Comparison of ENCODE assay signal across 8 cellular contexts in the genomic region with DNA sequence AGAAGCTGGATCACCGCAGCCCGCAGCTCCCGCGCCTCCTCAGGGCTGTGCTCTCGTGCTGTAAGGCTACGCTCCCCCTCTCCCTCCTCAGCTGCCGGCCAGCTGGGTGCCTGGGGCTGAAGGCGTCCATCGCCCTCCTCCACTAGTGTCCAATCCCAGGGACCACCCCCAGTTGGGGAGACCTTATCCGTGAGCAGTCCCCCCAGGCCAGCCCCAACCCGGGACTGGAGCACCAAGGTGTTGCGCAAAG. TPM values are rescaled to one million over a fixed set of nuclear protein-coding genes. Genes with fewer than 3 reads are reported as not detected.
DNase-seq lines count a peak whose midpoint lies in the region; ATAC-seq, FAIRE-seq and TF ChIP-seq lines count a peak whose summit lies in the region.

No MANE protein-coding gene starts in this region.

- H3K4me1 ChIP-seq in OCI-LY1 (ENCODE audit: insufficient read depth, low read length, severe bottlenecking): peaks cover 6% of the 10 kb centered on the region
- H3K4me1 ChIP-seq in ovary (ENCODE audit: insufficient read depth): peaks cover 9% of the 10 kb centered on the region

- intact Hi-C loops in CD4-positive, alpha-beta T cell (cut with DNase I, micrococcal nuclease): no loop called here
- intact Hi-C loops in ovary (cut with DNase I): loop anchor here in 1 of 4 donors (5.0 kb wide), 1 partner anchor 33 kb away; no protein-coding TSS in a partner anchor

- H3K4me3 ChIP-seq in OCI-LY1 (ENCODE audit: low read depth, low read length, poor library complexity, severe bottlenecking) (peak overlapping the region; percentile 84), ovary (peak overlapping the region; percentile 56)

- WGBS in ovary, 3 donors: 72 to 86% (median 84%) methylated on average over 12 of the region's 12 CpGs

- peak overlapping the region; percentile 56 for H3K27ac Mint-ChIP-seq in CD4-positive, alpha-beta T cell
- H3K27ac Mint-ChIP-seq in endothelial cell (ENCODE audit: unreplicated experiment): no peak overlapping the region

- H4K20me1 ChIP-seq in OCI-LY1 (ENCODE audit: insufficient read depth, low read length): no peaks in the 10 kb centered on the region

- no peak for DNase-seq in CD4-positive, alpha-beta T cell
- DNase-seq in epidermal melanocyte (ENCODE audit: insufficient read length, low spot score): peak; percentile 21
- peak in 1 of 5 donors; percentile 31 for DNase-seq in ovary
- DNase-seq in endothelial cell (ENCODE audit: low spot score): no peak
- DNase-seq in frontal cortex (ENCODE audit: low spot score in 2 of 2): no peak
- no peak for DNase-seq in NCI-H82 treated with DMSO at 0.1 percent for 48 hours (lab: John Stamatoyannopoulos, UW; ENCODE audit: unreplicated experiment)
- no peak for DNase-seq in activated effector memory CD4-positive, alpha-beta T cell treated with Interleukin-2 at 50 U/mL for 16 hours

- H3K9ac ChIP-seq in OCI-LY1 (ENCODE audit: low read length): peak overlapping the region; percentile 31; the same call in 1 of the 2 replicates

- peak overlapping the region; percentile 88 for H3K4me3 Mint-ChIP-seq in CD4-positive, alpha-beta T cell
- H3K4me3 Mint-ChIP-seq in endothelial cell (ENCODE audit: unreplicated experiment): no peak overlapping the region

- H3F3A ChIP-seq in OCI-LY1 (ENCODE audit: insufficient read depth, low read length): no peaks in the 10 kb centered on the region

- peak overlapping the region; percentile 82 for H3K4me2 ChIP-seq in OCI-LY1 (ENCODE audit: low read length)

- H3K9me3 Mint-ChIP-seq in CD4-positive, alpha-beta T cell: no peaks in the 10 kb centered on the region
- no peaks in the 10 kb centered on the region for H3K9me3 Mint-ChIP-seq in endothelial cell (ENCODE audit: unreplicated experiment)

- H3K27me3 ChIP-seq in CD4-positive, alpha-beta T cell (ENCODE audit: control insufficient read depth, insufficient read depth, low read length): no peaks in the 10 kb centered on the region
- no peaks in the 10 kb centered on the region for H3K27me3 ChIP-seq in OCI-LY1 (ENCODE audit: insufficient read depth, low read length)
- H3K27me3 ChIP-seq in ovary: no peaks in the 10 kb centered on the region

- no peaks in the 10 kb centered on the region for H3K79me2 ChIP-seq in OCI-LY1 (ENCODE audit: insufficient read depth, low read length)

- H3K27me3 Mint-ChIP-seq in CD4-positive, alpha-beta T cell: peaks cover 8% of the 10 kb centered on the region
- H3K27me3 Mint-ChIP-seq in endothelial cell (ENCODE audit: unreplicated experiment): peaks cover 13% of the 10 kb centered on the region

- H2AFZ ChIP-seq in OCI-LY1 (ENCODE audit: low read length): no peak overlapping the region

- no peaks in the 10 kb centered on the region for H3K9me3 ChIP-seq in CD4-positive, alpha-beta T cell (ENCODE audit: control insufficient read depth, low read length)
- H3K9me3 ChIP-seq in OCI-LY1 (ENCODE audit: low read length): no peaks in the 10 kb centered on the region
- no peaks in the 10 kb centered on the region for H3K9me3 ChIP-seq in ovary

- no peaks in the 10 kb centered on the region for H3K9me2 ChIP-seq in OCI-LY1 (ENCODE audit: low read depth, low read length)

- H3K36me3 ChIP-seq in OCI-LY1 (ENCODE audit: insufficient read depth, low read length) (peaks cover 13% of the 10 kb centered on the region), ovary (no peaks in the 10 kb centered on the region)

- peaks cover 8% of the 10 kb centered on the region for H3K36me3 Mint-ChIP-seq in CD4-positive, alpha-beta T cell (ENCODE audit: low read depth)
- no peaks in the 10 kb centered on the region for H3K36me3 Mint-ChIP-seq in endothelial cell (ENCODE audit: low read depth, unreplicated experiment)

- TF ChIP-seq CTCF in CD4-positive, alpha-beta T cell (IDR thresholded peaks at IDR 0.05): no peak
- TF ChIP-seq CTCF in OCI-LY1 (IDR thresholded peaks at IDR 0.05; ENCODE audit: low read length): no peak
- no peak for TF ChIP-seq CTCF in ovary (IDR thresholded peaks at IDR 0.05)
- no peak for TF ChIP-seq CTCF in endothelial cell (IDR thresholded peaks at IDR 0.05; ENCODE audit: unreplicated experiment)

- FAIRE-seq in frontal cortex (lab: Jason Lieb, UNC): no peak

- CTCF ChIA-PET in CD4-positive, alpha-beta T cell (lab: Charles Lee): interaction anchor here (0.6 to 2.9 kb wide), 26 partner anchors 9 to 223 kb away, joined by 3 to 40 read pairs (median 5); a partner anchor contains a TSS

- TF ChIP-seq POLR2A in ovary (IDR thresholded peaks at IDR 0.05): no peak

- POLR2A ChIA-PET in CD4-positive, alpha-beta T cell (lab: Charles Lee): interaction anchor here (0.6 to 2.6 kb wide), 12 partner anchors 9 to 273 kb away, joined by 3 to 17 read pairs (median 4); a partner anchor contains a TSS

- no peak overlapping the region for H3K27ac ChIP-seq in CD4-positive, alpha-beta T cell (ENCODE audit: low read depth, low read length)
- H3K27ac ChIP-seq in OCI-LY1 (ENCODE audit: low read depth, low read length, poor library complexity, severe bottlenecking) (no peak overlapping the region), ovary (no peak overlapping the region)

- TF ChIP-seq EP300 in ovary (IDR thresholded peaks at IDR 0.05): no peak

- ATAC-seq in CD4-positive, alpha-beta T cell (ENCODE audit: poor library complexity): no peak

- H3K4me1 Mint-ChIP-seq in CD4-positive, alpha-beta T cell (ENCODE audit: low read depth): peaks cover 14% of the 10 kb centered on the region
- no peaks in the 10 kb centered on the region for H3K4me1 Mint-ChIP-seq in endothelial cell (ENCODE audit: unreplicated experiment)

RNA-seq across cellular contexts. Expression of a gene that starts 1.2 kb away (rescaled TPM):
- total RNA-seq in CD4-positive, alpha-beta T cell: 10 to 100 TPM; 12.7 to 12.8 TPM
- total RNA-seq in ovary (10 to 100 TPM in 2 of 7 donors, 1 to 10 TPM in 5; 4.6 to 14.7 (median 8.6) TPM), endothelial cell (ENCODE audit: unreplicated experiment) (3.4 TPM), frontal cortex (4.1 TPM)
- 1 to 10 TPM; 2.3 to 6.6 TPM for polyA plus RNA-seq in ovary

RNA-seq across cellular contexts. Expression of a gene that starts 7.3 kb away (rescaled TPM):
- total RNA-seq in CD4-positive, alpha-beta T cell: under 1 TPM; 0.20 to 0.52 TPM
- total RNA-seq in ovary: 1 to 10 TPM in 1 of 7 donors, under 1 TPM in 2, not detected in 4; 0.24 to 3.6 (median 0.31) TPM
- polyA plus RNA-seq in ovary: not detected
- total RNA-seq in endothelial cell (ENCODE audit: unreplicated experiment): not detected
- total RNA-seq in frontal cortex: under 0.01 TPM

RNA-seq across cellular contexts. Expression of a gene that starts 54.2 kb away (rescaled TPM):
- under 1 TPM; 0.33 to 0.61 TPM for total RNA-seq in CD4-positive, alpha-beta T cell
- total RNA-seq in ovary: 1 to 10 TPM in 4 of 7 donors, under 1 TPM in 2, not detected in 1; 0.66 to 3.0 (median 1.6) TPM
- under 1 TPM; 0.40 to 0.80 TPM for polyA plus RNA-seq in ovary
- total RNA-seq in endothelial cell (ENCODE audit: unreplicated experiment): 1.2 TPM
- 6.1 TPM for total RNA-seq in frontal cortex

RNA-seq across cellular contexts. Expression of a gene that starts 59.0 kb away (rescaled TPM):
- total RNA-seq in CD4-positive, alpha-beta T cell: 10 to 100 TPM; 25.3 to 25.9 TPM
- 100 to 1,000 TPM in 1 of 7 donors, 10 to 100 TPM in 6; 42.5 to 154 (median 49.7) TPM for total RNA-seq in ovary
- 10 to 100 TPM; 17.9 to 67.2 TPM for polyA plus RNA-seq in ovary
- total RNA-seq in endothelial cell (ENCODE audit: unreplicated experiment): 38.6 TPM
- total RNA-seq in frontal cortex: 9.4 TPM
